Comparison of ENCODE assay signal across 6 cellular contexts in genomic region chr5:136717917-136718316, GRCh38.
"Had no signal": no experiment of that assay in that cellular context is flagged by ENCODE, and none has a peak within 500 bp of the region (broad histone marks: within the 10 kb centered on the region; RNA-seq: fewer than 3 reads in every experiment).

No MANE protein-coding gene starts in this region.

- H3K4me1 Mint-ChIP-seq: IgD-negative memory B cell had no signal

- H3K4me3 Mint-ChIP-seq: H9, IgD-negative memory B cell had no signal

- H3K27ac Mint-ChIP-seq: H9, IgD-negative memory B cell had no signal

- H3K36me3 Mint-ChIP-seq: IgD-negative memory B cell had no signal

- H3K4me3 ChIP-seq: GM23248 had no signal

- H3K27me3 Mint-ChIP-seq: IgD-negative memory B cell had no signal

- H3K27ac ChIP-seq: GM23248, KMS-11 had no signal

- DNase-seq: GM23248, H9, HCEC 1CT, KBM-7 had no signal

- H3K9me3 Mint-ChIP-seq: H9 had no signal
